In the genomic region with DNA sequence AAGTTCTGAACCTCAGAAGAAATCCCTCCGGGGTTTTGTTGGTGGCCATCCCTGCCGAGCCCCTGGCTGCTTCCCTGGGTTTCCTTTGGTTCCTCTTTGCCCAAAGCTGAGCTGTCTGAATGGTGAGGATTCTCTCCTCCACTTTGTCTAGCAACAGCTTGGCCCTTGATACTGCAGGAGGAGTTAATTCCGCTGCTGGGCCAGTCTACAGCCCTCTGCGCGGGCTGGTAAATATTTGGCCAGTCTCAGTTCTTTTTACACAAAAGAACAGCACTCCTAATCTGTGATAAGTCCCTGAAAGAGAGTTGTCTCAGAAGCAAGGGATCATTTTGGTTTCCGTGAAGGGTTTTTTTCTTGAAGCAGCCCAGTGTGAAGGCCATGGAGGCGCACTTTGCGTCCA, we compare ENCODE assay signal across 11 cellular contexts.
DNase-seq lines count a peak whose midpoint lies in the region; ATAC-seq and TF ChIP-seq lines count a peak whose summit lies in the region.
"Had no signal": no experiment of that assay in that cellular context is flagged by ENCODE, and none has a peak within 500 bp of the region (broad histone marks: within the 10 kb centered on the region; RNA-seq: fewer than 3 reads in every experiment).

No MANE protein-coding gene starts in this region.

- whole genome bisulfite sequencing in prostate gland, result 58% methylated on average over 8 of the region's 8 CpGs

- DNase-seq in Panc1 (ENCODE audit: low read depth, low spot score) (no peak), fibroblast of pulmonary artery (ENCODE audit: low read depth) (no peak), prostate gland (ENCODE audit: low spot score) (no peak)
- DNase-seq: central memory CD4-positive, alpha-beta T cell; NCI-H1092; testis had no signal

- H3K4me3 ChIP-seq in BLaER1 (no peak overlapping the region), Panc1 (ENCODE audit: low read depth in 2 of 2, low read length in 2 of 2) (peak overlapping the region; percentile 69 to 85; a peak in 3 of 4 replicates), fibroblast of pulmonary artery (replicated peaks; ENCODE audit: low read depth, low read length) (peak overlapping the region; percentile 79), prostate gland (no peak overlapping the region)
- H3K4me3 ChIP-seq: testis had no signal

- in situ Hi-C loops in Panc1 (cut with HindIII; ENCODE audit: low pct_unique_long_range_greater_than_20kb, low sequenced_read_pairs), result no loop called here

- no TSS peak for BruUV-seq in Panc1 (replicated peaks; lab: Mats Ljungman, UMichigan)

- no peak for TF ChIP-seq POLR2A in prostate gland (IDR thresholded peaks at IDR 0.05)
- TF ChIP-seq POLR2A in GM18505 (IDR thresholded peaks at IDR 0.05; ENCODE audit: borderline replicate concordance, extremely low read depth, insufficient read depth, insufficient read length), result no peak

- H4K20me1 ChIP-seq in BLaER1, result no peaks in the 10 kb centered on the region

- POLR2A ChIA-PET in Panc1 (lab: Charles Lee), result interaction anchor here (0.6 kb wide), 1 partner anchor 270 kb away, joined by 7 read pairs; no protein-coding TSS in a partner anchor

- peaks cover 86% of the 10 kb centered on the region for H3K4me1 ChIP-seq in BLaER1
- peaks cover 58% of the 10 kb centered on the region for H3K4me1 ChIP-seq in Panc1 (ENCODE audit: control insufficient read depth, insufficient read depth, low read length)
- peaks cover 21% of the 10 kb centered on the region for H3K4me1 ChIP-seq in prostate gland (replicated peaks)
- H3K4me1 ChIP-seq: testis had no signal

- peak overlapping the region; percentile 47 for H3K27ac ChIP-seq in BLaER1
- peak overlapping the region; percentile 83 for H3K27ac ChIP-seq in Panc1 (ENCODE audit: low read length)
- peak overlapping the region; percentile 58 to 92 for H3K27ac ChIP-seq in prostate gland

- peak overlapping the region; percentile 96 for H3K4me2 ChIP-seq in BLaER1

- no peak overlapping the region for H3K9ac ChIP-seq in BLaER1

- H3K36me3 ChIP-seq in BLaER1 (no peaks in the 10 kb centered on the region), Panc1 (ENCODE audit: control insufficient read depth, insufficient read depth, low read length) (no peaks in the 10 kb centered on the region), prostate gland (no peaks in the 10 kb centered on the region)

- intact Hi-C loops in Panc1 (cut with micrococcal nuclease; ENCODE audit: unreplicated experiment), result no loop called here
- intact Hi-C loops in prostate gland (cut with DNase I), result no loop called here

- ATAC-seq in Panc1 (no peak), HG02973 (IDR thresholded peaks at IDR 0.05; ENCODE audit: unreplicated experiment) (no peak), HG02678 (IDR thresholded peaks at IDR 0.05; ENCODE audit: unreplicated experiment) (no peak), GM21528 (IDR thresholded peaks at IDR 0.05; ENCODE audit: low FRiP score, unreplicated experiment) (no peak), GM18505 (IDR thresholded peaks at IDR 0.05; ENCODE audit: unreplicated experiment) (no peak)

- H3K27me3 ChIP-seq in BLaER1 (no peaks in the 10 kb centered on the region), Panc1 (ENCODE audit: control insufficient read depth, insufficient read depth, low read length) (no peaks in the 10 kb centered on the region), prostate gland (replicated peaks; ENCODE audit: insufficient read depth) (no peaks in the 10 kb centered on the region)
- H3K27me3 ChIP-seq: testis had no signal

- no peaks in the 10 kb centered on the region for H3K9me3 ChIP-seq in BLaER1
- no peaks in the 10 kb centered on the region for H3K9me3 ChIP-seq in Panc1 (ENCODE audit: control insufficient read depth, insufficient read depth, low read depth, low read length)
- H3K9me3 ChIP-seq in prostate gland, result no peaks in the 10 kb centered on the region
- H3K9me3 ChIP-seq: testis had no signal

- CTCF ChIA-PET in Panc1 (lab: Charles Lee), result interaction anchor here (1.2 kb wide), 1 partner anchor 280 kb away, joined by 3 read pairs; no protein-coding TSS in a partner anchor

- TF ChIP-seq CTCF in Panc1 (IDR thresholded peaks at IDR 0.05) (no peak), fibroblast of pulmonary artery (IDR thresholded peaks at IDR 0.05; ENCODE audit: low read length, missing control alignments) (no peak), prostate gland (IDR thresholded peaks at IDR 0.05) (no peak)

Comparison
In these comparisons a context has a peak if more than half of its experiments do, and no peak if none do; other contexts are left out.
1. H3K4me3 ChIP-seq: peak in Panc1 (2 of 2) and fibroblast of pulmonary artery (single experiment); none in BLaER1 (single experiment) and prostate gland (0 of 2).
2. Peak in every context shown above with its lines, with median percentiles within 50 percentile points of each other: H3K27ac ChIP-seq.